In the genomic region with DNA sequence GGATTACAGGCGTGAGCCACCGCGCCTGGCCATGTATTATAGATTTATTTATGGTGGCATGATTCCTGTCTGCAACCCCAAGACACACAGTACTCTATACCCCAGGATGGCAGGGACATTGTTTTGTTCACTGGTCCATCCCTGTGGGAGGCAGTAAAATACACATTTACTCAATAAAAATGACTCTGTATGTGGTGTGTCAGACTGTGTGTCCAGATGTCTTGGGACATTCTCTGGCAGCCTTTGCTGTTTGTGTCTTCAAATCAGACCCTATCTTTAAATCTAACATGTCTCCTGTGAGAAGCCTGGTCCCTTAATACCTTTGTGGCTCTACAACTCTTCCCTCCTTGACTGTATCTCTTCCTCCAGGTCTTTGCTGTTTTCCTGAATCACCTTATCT, we compare ENCODE assay signal across 1 cellular context.
TF ChIP-seq lines count a peak whose summit lies in the region.

No MANE protein-coding gene starts in this region.

TF ChIP-seq in H1, 55 proteins besides CTCF, POLR2A, EP300 and RAD21:
- no peak for TF ChIP-seq SUZ12 (IDR thresholded peaks at IDR 0.05; ENCODE audit: low read length)
- TF ChIP-seq SP1 (IDR thresholded peaks at IDR 0.05; ENCODE audit: low read depth, low read length) = no peak
- no peak for TF ChIP-seq GTF2F1 (IDR thresholded peaks at IDR 0.05; ENCODE audit: borderline replicate concordance, low read depth, low read length)
- TF ChIP-seq CHD1 (IDR thresholded peaks at IDR 0.05; ENCODE audit: low read depth, low read length) = no peak
- TF ChIP-seq KDM4A (IDR thresholded peaks at IDR 0.05; ENCODE audit: low read depth, low read length, severe bottlenecking) = no peak
- no peak for TF ChIP-seq SIX5 (IDR thresholded peaks at IDR 0.05; ENCODE audit: low read depth, low read length)
- TF ChIP-seq HDAC6 (IDR thresholded peaks at IDR 0.05; ENCODE audit: low read depth, low read length) = no peak
- no peak for TF ChIP-seq NRF1 (IDR thresholded peaks at IDR 0.05; ENCODE audit: low read depth, low read length)
- no peak for TF ChIP-seq JUN (IDR thresholded peaks at IDR 0.05; ENCODE audit: low read depth, low read length)
- TF ChIP-seq YY1 (IDR thresholded peaks at IDR 0.05; ENCODE audit: low read depth, low read length) = no peak
- no peak for TF ChIP-seq FOSL1 (IDR thresholded peaks at IDR 0.05; ENCODE audit: insufficient read depth, low read depth, low read length)
- TF ChIP-seq MAFK (IDR thresholded peaks at IDR 0.05; ENCODE audit: low read depth, low read length) = no peak
- TF ChIP-seq, protein P1, sequence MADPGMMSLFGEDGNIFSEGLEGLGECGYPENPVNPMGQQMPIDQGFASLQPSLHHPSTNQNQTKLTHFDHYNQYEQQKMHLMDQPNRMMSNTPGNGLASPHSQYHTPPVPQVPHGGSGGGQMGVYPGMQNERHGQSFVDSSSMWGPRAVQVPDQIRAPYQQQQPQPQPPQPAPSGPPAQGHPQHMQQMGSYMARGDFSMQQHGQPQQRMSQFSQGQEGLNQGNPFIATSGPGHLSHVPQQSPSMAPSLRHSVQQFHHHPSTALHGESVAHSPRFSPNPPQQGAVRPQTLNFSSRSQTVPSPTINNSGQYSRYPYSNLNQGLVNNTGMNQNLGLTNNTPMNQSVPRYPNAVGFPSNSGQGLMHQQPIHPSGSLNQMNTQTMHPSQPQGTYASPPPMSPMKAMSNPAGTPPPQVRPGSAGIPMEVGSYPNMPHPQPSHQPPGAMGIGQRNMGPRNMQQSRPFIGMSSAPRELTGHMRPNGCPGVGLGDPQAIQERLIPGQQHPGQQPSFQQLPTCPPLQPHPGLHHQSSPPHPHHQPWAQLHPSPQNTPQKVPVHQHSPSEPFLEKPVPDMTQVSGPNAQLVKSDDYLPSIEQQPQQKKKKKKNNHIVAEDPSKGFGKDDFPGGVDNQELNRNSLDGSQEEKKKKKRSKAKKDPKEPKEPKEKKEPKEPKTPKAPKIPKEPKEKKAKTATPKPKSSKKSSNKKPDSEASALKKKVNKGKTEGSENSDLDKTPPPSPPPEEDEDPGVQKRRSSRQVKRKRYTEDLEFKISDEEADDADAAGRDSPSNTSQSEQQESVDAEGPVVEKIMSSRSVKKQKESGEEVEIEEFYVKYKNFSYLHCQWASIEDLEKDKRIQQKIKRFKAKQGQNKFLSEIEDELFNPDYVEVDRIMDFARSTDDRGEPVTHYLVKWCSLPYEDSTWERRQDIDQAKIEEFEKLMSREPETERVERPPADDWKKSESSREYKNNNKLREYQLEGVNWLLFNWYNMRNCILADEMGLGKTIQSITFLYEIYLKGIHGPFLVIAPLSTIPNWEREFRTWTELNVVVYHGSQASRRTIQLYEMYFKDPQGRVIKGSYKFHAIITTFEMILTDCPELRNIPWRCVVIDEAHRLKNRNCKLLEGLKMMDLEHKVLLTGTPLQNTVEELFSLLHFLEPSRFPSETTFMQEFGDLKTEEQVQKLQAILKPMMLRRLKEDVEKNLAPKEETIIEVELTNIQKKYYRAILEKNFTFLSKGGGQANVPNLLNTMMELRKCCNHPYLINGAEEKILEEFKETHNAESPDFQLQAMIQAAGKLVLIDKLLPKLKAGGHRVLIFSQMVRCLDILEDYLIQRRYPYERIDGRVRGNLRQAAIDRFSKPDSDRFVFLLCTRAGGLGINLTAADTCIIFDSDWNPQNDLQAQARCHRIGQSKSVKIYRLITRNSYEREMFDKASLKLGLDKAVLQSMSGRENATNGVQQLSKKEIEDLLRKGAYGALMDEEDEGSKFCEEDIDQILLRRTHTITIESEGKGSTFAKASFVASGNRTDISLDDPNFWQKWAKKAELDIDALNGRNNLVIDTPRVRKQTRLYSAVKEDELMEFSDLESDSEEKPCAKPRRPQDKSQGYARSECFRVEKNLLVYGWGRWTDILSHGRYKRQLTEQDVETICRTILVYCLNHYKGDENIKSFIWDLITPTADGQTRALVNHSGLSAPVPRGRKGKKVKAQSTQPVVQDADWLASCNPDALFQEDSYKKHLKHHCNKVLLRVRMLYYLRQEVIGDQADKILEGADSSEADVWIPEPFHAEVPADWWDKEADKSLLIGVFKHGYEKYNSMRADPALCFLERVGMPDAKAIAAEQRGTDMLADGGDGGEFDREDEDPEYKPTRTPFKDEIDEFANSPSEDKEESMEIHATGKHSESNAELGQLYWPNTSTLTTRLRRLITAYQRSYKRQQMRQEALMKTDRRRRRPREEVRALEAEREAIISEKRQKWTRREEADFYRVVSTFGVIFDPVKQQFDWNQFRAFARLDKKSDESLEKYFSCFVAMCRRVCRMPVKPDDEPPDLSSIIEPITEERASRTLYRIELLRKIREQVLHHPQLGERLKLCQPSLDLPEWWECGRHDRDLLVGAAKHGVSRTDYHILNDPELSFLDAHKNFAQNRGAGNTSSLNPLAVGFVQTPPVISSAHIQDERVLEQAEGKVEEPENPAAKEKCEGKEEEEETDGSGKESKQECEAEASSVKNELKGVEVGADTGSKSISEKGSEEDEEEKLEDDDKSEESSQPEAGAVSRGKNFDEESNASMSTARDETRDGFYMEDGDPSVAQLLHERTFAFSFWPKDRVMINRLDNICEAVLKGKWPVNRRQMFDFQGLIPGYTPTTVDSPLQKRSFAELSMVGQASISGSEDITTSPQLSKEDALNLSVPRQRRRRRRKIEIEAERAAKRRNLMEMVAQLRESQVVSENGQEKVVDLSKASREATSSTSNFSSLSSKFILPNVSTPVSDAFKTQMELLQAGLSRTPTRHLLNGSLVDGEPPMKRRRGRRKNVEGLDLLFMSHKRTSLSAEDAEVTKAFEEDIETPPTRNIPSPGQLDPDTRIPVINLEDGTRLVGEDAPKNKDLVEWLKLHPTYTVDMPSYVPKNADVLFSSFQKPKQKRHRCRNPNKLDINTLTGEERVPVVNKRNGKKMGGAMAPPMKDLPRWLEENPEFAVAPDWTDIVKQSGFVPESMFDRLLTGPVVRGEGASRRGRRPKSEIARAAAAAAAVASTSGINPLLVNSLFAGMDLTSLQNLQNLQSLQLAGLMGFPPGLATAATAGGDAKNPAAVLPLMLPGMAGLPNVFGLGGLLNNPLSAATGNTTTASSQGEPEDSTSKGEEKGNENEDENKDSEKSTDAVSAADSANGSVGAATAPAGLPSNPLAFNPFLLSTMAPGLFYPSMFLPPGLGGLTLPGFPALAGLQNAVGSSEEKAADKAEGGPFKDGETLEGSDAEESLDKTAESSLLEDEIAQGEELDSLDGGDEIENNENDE (IDR thresholded peaks at IDR 0.05; ENCODE audit: insufficient replicate concordance, low read length) = no peak
- TF ChIP-seq POU5F1 (IDR thresholded peaks at IDR 0.05; ENCODE audit: low read depth, low read length) = no peak
TF ChIP-seq in H1: peak in this region for 0.
